8 cellular contexts compared by ENCODE assay signal in genomic region chr13:36131215-36131930, GRCh38. TPM values are rescaled to one million over a fixed set of nuclear protein-coding genes. Genes with fewer than 3 reads are reported as not detected.
DNase-seq lines count a peak whose midpoint lies in the region; ATAC-seq, FAIRE-seq and TF ChIP-seq lines count a peak whose summit lies in the region.

DCLK1 (minus strand) TSS chr13:36131382.

- no peaks in the 10 kb centered on the region for H3K79me2 ChIP-seq in endothelial cell of umbilical vein (ENCODE audit: control insufficient read depth, insufficient read depth, low read length)
- no peaks in the 10 kb centered on the region for H3K79me2 ChIP-seq in Karpas-422 (ENCODE audit: low read length)

- BruUV-seq in endothelial cell of umbilical vein (replicated peaks; lab: Mats Ljungman, UMichigan) = no TSS peak

- H3K9me2 ChIP-seq in Karpas-422 (replicated peaks; ENCODE audit: insufficient read depth, low read length) = 0 out of 2 replicates have a peak, but pooled peaks cover under 1% of the 10 kb centered on the region

- dilution Hi-C loops in endothelial cell of umbilical vein (cut with MboI; ENCODE audit: extremely low pct_ligation_motif_present, low sequenced_read_pairs) = no loop called here

- H4K20me1 ChIP-seq in endothelial cell of umbilical vein (replicated peaks; ENCODE audit: control insufficient read depth, extremely low read depth, insufficient read depth, low read length) = no peaks in the 10 kb centered on the region
- no peaks in the 10 kb centered on the region for H4K20me1 ChIP-seq in Karpas-422 (ENCODE audit: insufficient read depth, low read depth, low read length)

- DNase-seq in D341Med (ENCODE audit: low spot score) = peak; percentile 63
- DNase-seq in NCI-H526 treated with DMSO at 0.1 percent for 48 hours (lab: John Stamatoyannopoulos, UW) = peak; percentile 83
- DNase-seq in endothelial cell of umbilical vein (ENCODE audit: low read depth, low spot score) = no peak
- DNase-seq in midbrain (lab: John Stamatoyannopoulos, UW) = peak; percentile 29
- DNase-seq in vagina (ENCODE audit: extremely low spot score in 2 of 2) = no peak
- DNase-seq in Karpas-422 = no peak

- CTCF ChIA-PET in endothelial cell of umbilical vein (lab: Charles Lee) = interaction anchor here (1.4 to 1.8 kb wide), 2 partner anchors 12 to 152 kb away, joined by 4 to 8 read pairs; no protein-coding TSS in a partner anchor

- H3K27me3 ChIP-seq in endothelial cell of umbilical vein (ENCODE audit: control insufficient read depth in 2 of 2, insufficient read depth in 2 of 2, low read length in 2 of 2) = peaks cover 19 to 24% of the 10 kb centered on the region in 2 experiments
- H3K27me3 ChIP-seq in vagina = no peaks in the 10 kb centered on the region
- no peaks in the 10 kb centered on the region for H3K27me3 ChIP-seq in Karpas-422 (ENCODE audit: low read length)

- H2AFZ ChIP-seq in endothelial cell of umbilical vein (ENCODE audit: low read depth, low read length) = peak within 1 kb of the TSS; percentile 62
- no peak within 1 kb of the TSS for H2AFZ ChIP-seq in Karpas-422 (ENCODE audit: low read length)

- TF ChIP-seq CTCF in endothelial cell of umbilical vein (IDR thresholded peaks at IDR 0.05; ENCODE audit: extremely low read depth in 1 of 2, insufficient read depth in 1 of 2, low read depth in 1 of 2, low read length in 2 of 2) (no peak), vagina (IDR thresholded peaks at IDR 0.05) (no peak)

- H3K36me3 ChIP-seq in endothelial cell of umbilical vein (ENCODE audit: control insufficient read depth in 2 of 2, extremely low read depth in 1 of 2, insufficient read depth in 2 of 2, low read length in 2 of 2) (no peaks in the 10 kb centered on the region), vagina (no peaks in the 10 kb centered on the region), Karpas-422 (ENCODE audit: insufficient read depth, low read length) (no peaks in the 10 kb centered on the region)

- POLR2A ChIA-PET in endothelial cell of umbilical vein (lab: Charles Lee) = no interaction called here

- H3K4me2 ChIP-seq in endothelial cell of umbilical vein (ENCODE audit: insufficient read depth, low read length) (peak within 1 kb of the TSS; percentile 56), Karpas-422 (ENCODE audit: low read depth, low read length, poor library complexity, severe bottlenecking) (no peak within 1 kb of the TSS)

- TF ChIP-seq POLR2A in endothelial cell of umbilical vein (IDR thresholded peaks at IDR 0.05; ENCODE audit: low read depth, low read length) = no peak
- TF ChIP-seq POLR2A in vagina (IDR thresholded peaks at IDR 0.05) = peak in 1 of 2 donors; percentile 16

- ATAC-seq in HG02870 (IDR thresholded peaks at IDR 0.05; ENCODE audit: unreplicated experiment) (no peak), GM18511 (IDR thresholded peaks at IDR 0.05; ENCODE audit: unreplicated experiment) (no peak)

- H3K4me1 ChIP-seq in endothelial cell of umbilical vein (ENCODE audit: control insufficient read depth, extremely low read depth, insufficient read depth, low read length) = peaks cover 6% of the 10 kb centered on the region
- H3K4me1 ChIP-seq in vagina = peaks cover 7% of the 10 kb centered on the region
- H3K4me1 ChIP-seq in Karpas-422 (ENCODE audit: low read length) = no peaks in the 10 kb centered on the region

- H3K4me3 ChIP-seq in endothelial cell of umbilical vein (replicated peaks in 1 of 3; ENCODE audit: insufficient read depth in 1 of 3, low read depth in 1 of 3, low read length in 3 of 3) (peak within 1 kb of the TSS in 2 of 3 experiments; percentile 20 to 31), vagina (peak within 1 kb of the TSS; percentile 48 to 75), Karpas-422 (ENCODE audit: low read length) (no peak within 1 kb of the TSS)

- intact Hi-C loops in endothelial cell of umbilical vein (cut with micrococcal nuclease) (loop anchor here (5.0 kb wide), 1 partner anchor 146 kb away; no protein-coding TSS in a partner anchor), vagina (cut with DNase I) (loop anchor here (10.0 kb wide), 1 partner anchor 147 kb away; no protein-coding TSS in a partner anchor)

- no peaks in the 10 kb centered on the region for H3K9me1 ChIP-seq in endothelial cell of umbilical vein (replicated peaks; ENCODE audit: control insufficient read depth, extremely low read depth, insufficient read depth, low read length)

- no peaks in the 10 kb centered on the region for H3K9me3 ChIP-seq in endothelial cell of umbilical vein (replicated peaks; ENCODE audit: control insufficient read depth, insufficient read depth, low read length)
- no peaks in the 10 kb centered on the region for H3K9me3 ChIP-seq in vagina
- H3K9me3 ChIP-seq in Karpas-422 (ENCODE audit: low read length) = no peaks in the 10 kb centered on the region; the same call in none of the 2 replicates

- H3K27ac ChIP-seq in endothelial cell of umbilical vein (ENCODE audit: insufficient read depth, low read depth, low read length) = no peak within 1 kb of the TSS
- H3K27ac ChIP-seq in vagina = peak within 1 kb of the TSS; percentile 64
- H3K27ac ChIP-seq in Karpas-422 (ENCODE audit: low read length) = no peak within 1 kb of the TSS

- H3K9ac ChIP-seq in endothelial cell of umbilical vein (replicated peaks; ENCODE audit: extremely low read depth, insufficient read depth, low read length) (no peak within 1 kb of the TSS), Karpas-422 (ENCODE audit: low read length) (no peak within 1 kb of the TSS)

- peak; percentile 81 for FAIRE-seq in endothelial cell of umbilical vein (lab: Jason Lieb, UNC)

TF ChIP-seq in endothelial cell of umbilical vein, 7 proteins besides CTCF, POLR2A, EP300 and RAD21:
- TF ChIP-seq POLR2AphosphoS5 (IDR thresholded peaks at IDR 0.05; ENCODE audit: insufficient read depth, low read depth, low read length) (no peak), MAX (IDR thresholded peaks at IDR 0.05; ENCODE audit: insufficient read depth, insufficient read length) (no peak), EZH2 (IDR thresholded peaks at IDR 0.05; ENCODE audit: borderline replicate concordance, low read depth, low read length, severe bottlenecking) (no peak), MYC (IDR thresholded peaks at IDR 0.05; ENCODE audit: low read depth, low read length) (no peak), JUN (IDR thresholded peaks at IDR 0.05; ENCODE audit: borderline replicate concordance, insufficient read depth, insufficient read length, low read depth) (no peak), FOS (IDR thresholded peaks at IDR 0.05; ENCODE audit: borderline replicate concordance, insufficient read depth, low read length) (no peak), GATA2 (IDR thresholded peaks at IDR 0.05; ENCODE audit: insufficient read depth, insufficient read length, low read depth, low read length) (no peak)

RNA-seq across cellular contexts. Expression of gene DCLK1, which starts in this region (rescaled TPM):
- total RNA-seq in endothelial cell of umbilical vein = 3.9 and 4.5 TPM in 2 replicates
- 0.21 and 0.28 TPM in 2 replicates for polyA plus RNA-seq in endothelial cell of umbilical vein
- 0.25 and 0.27 TPM in 2 replicates for polyA plus RNA-seq in endothelial cell of umbilical vein (2011; cell fraction: cytosol; rRNA removed)
- polyA plus RNA-seq in endothelial cell of umbilical vein (2011; cell fraction: nucleus; rRNA removed) = 0.83 and 1.2 TPM in 2 replicates
- polyA plus RNA-seq in endothelial cell of umbilical vein (2012) = 0.19 and 0.47 TPM in 2 replicates
- 0.53 and 1.3 TPM in 2 replicates for polyA minus RNA-seq in endothelial cell of umbilical vein
- not detected for polyA minus RNA-seq in endothelial cell of umbilical vein (2011; cell fraction: cytosol; rRNA and poly(A)+ RNA removed)
- 1.2 and 3.7 TPM in 2 replicates for polyA minus RNA-seq in endothelial cell of umbilical vein (2011; cell fraction: nucleus; rRNA and poly(A)+ RNA removed)
- 36.1 TPM for total RNA-seq in vagina
- not detected in 2 replicates for total RNA-seq in Karpas-422 (2014; rRNA removed; shearing (Covaris generic); ENCODE audit: low replicate concordance)

Comparison
In these comparisons a context has a peak if more than half of its experiments do, and no peak if none do; other contexts are left out.
1. DNase-seq: peak in D341Med (single experiment), NCI-H526 treated with DMSO at 0.1 percent for 48 hours (single experiment) and midbrain (single experiment); none in endothelial cell of umbilical vein (single experiment), vagina (0 of 2) and Karpas-422 (single experiment).